In genomic region chr7:93031795-93032194, GRCh38 we compare ENCODE assay signal across 35 cellular contexts.
"Had no signal": no experiment of that assay in that cellular context is flagged by ENCODE, and none has a peak within 500 bp of the region (broad histone marks: within the 10 kb centered on the region; RNA-seq: fewer than 3 reads in every experiment).

No MANE protein-coding gene starts in this region.

- H3K4me3 ChIP-seq: MG63 had no signal

- H3K9me3 ChIP-seq: MG63 had no signal

- H3K27me3 ChIP-seq: MG63 had no signal

- H3K36me3 ChIP-seq: MG63 had no signal

- DNase-seq: Karpas-422, Kasumi-1, MG63, MM.1S, MV-4-11, NCI-H1048, NCI-H1092, NCI-H1092 treated with DMSO at 0.1 percent for 48 hours, NCI-H1105, NCI-H1105 treated with DMSO at 0.1 percent for 48 hours, NCI-H1417, NCI-H1417 treated with DMSO at 0.1 percent for 48 hours, NCI-H1436, NCI-H1436 treated with DMSO at 0.1 percent for 48 hours, NCI-H146, NCI-H1694, NCI-H1694 treated with DMSO at 0.1 percent for 48 hours, NCI-H187, NCI-H187 treated with DMSO at 0.1 percent for 48 hours, NCI-H1930, NCI-H2029, NCI-H2029 treated with DMSO at 0.1 percent for 48 hours, NCI-H2081, NCI-H2081 treated with DMSO at 0.1 percent for 48 hours, NCI-H2107, NCI-H2171, NCI-H2171 treated with DMSO at 0.1 percent for 48 hours, NCI-H2227 treated with DMSO at 0.1 percent for 48 hours, NCI-H226, NCI-H345, NCI-H446, NCI-H446 treated with DMSO at 0.1 percent for 48 hours, NCI-H510A, NCI-H510A treated with DMSO at 0.1 percent for 48 hours, NCI-H524 had no signal
